Comparison of ENCODE assay signal across 32 cellular contexts in the genomic region with DNA sequence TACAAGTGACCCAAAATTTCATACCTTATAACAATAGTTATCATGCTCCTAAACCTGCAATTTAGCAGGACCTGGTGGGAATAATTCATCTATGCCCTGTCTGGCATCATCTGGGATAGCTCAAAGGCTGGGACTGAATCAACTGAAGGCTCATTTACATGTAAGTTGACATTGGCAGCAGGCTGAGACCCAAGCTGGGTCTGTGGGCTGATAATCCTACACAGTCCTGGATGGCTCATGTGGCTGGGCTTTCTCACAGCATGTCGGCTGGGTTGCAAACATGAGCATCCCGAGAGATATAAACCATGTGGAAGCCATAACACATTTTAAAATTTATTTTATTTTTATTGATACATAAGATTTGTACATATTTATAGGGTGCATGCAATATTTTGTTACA. TPM values are rescaled to one million over a fixed set of nuclear protein-coding genes. Genes with fewer than 3 reads are reported as not detected.
"Had no signal": no experiment of that assay in that cellular context is flagged by ENCODE, and none has a peak within 500 bp of the region (broad histone marks: within the 10 kb centered on the region; RNA-seq: fewer than 3 reads in every experiment).

No MANE protein-coding gene starts in this region.

- H3K27ac ChIP-seq: esophagus squamous epithelium, gastrocnemius medialis, parathyroid adenoma, psoas muscle, sigmoid colon, thyroid gland, upper lobe of right lung, VCaP had no signal

- ATAC-seq: gastrocnemius medialis; left ventricle myocardium superior; naive thymus-derived CD4-positive, alpha-beta T cell; psoas muscle; stimulated activated memory B cell treated with anti-CD40 and anti-IgM and Interleukin-4, amounts not matched to agents 10 μg/mL and 1 μg/mL and 100 μg/mL, for 72 hours; stimulated activated naive CD8-positive, alpha-beta T cell treated with anti-CD3 and anti-CD28 coated beads, Interleukin-15, amount 100 ng/mL, for 72 hours; upper lobe of right lung had no signal

- H3K4me1 ChIP-seq: esophagus squamous epithelium, gastrocnemius medialis, parathyroid adenoma, psoas muscle, thyroid gland, upper lobe of right lung had no signal

- H3K9me3 ChIP-seq: esophagus squamous epithelium, gastrocnemius medialis, psoas muscle, sigmoid colon, thyroid gland, upper lobe of right lung had no signal

- H3K27me3 ChIP-seq: esophagus squamous epithelium, gastrocnemius medialis, sigmoid colon, thyroid gland, upper lobe of right lung had no signal

- H3K9ac ChIP-seq: parathyroid adenoma had no signal

- DNase-seq: activated CD4-positive, alpha-beta T cell treated with anti-CD3 and anti-CD28 coated beads for 4 hours; activated CD4-positive, alpha-beta T cell treated with anti-CD3 and anti-CD28 coated beads, Interleukin-2, amount 50 U/mL, for 4 hours; activated CD8-positive, alpha-beta memory T cell treated with anti-CD3 and anti-CD28 coated beads for 24 hours; activated effector memory CD4-positive, alpha-beta T cell treated with Interleukin-2 at 50 U/mL for 16 hours; activated naive CD4-positive, alpha-beta T cell treated with Interleukin-2 at 50 U/mL for 16 hours; anterior cingulate cortex; caudate nucleus; endodermal cell; esophagus squamous epithelium; gastrocnemius medialis; glutamatergic neuron; left cardiac atrium; left ventricle myocardium superior; midbrain; naive thymus-derived CD4-positive, alpha-beta T cell; nucleus accumbens; psoas muscle; sigmoid colon; small intestine; stimulated activated CD4-positive, alpha-beta T cell treated with anti-CD3 and anti-CD28 coated beads, Interleukin-1b, Interleukin-23, amount 100 ng/mL, for 48 hours; stimulated activated CD4-positive, alpha-beta T cell treated with anti-CD3 and anti-CD28 coated beads, Interleukin-4, amount 100 ng/mL, for 4 hours; stimulated activated CD8-positive, alpha-beta memory T cell treated with anti-CD3 and anti-CD28 coated beads, Interleukin-4, amount 100 ng/mL, for 48 hours; stimulated activated naive CD8-positive, alpha-beta T cell treated with anti-CD3 and anti-CD28 coated beads, Interleukin-15, amount 100 ng/mL, for 72 hours; thyroid gland; upper lobe of right lung had no signal

- H3K79me2 ChIP-seq: parathyroid adenoma had no signal

- H3K36me3 ChIP-seq: esophagus squamous epithelium, gastrocnemius medialis, sigmoid colon, thyroid gland, upper lobe of right lung had no signal

- H3K4me3 ChIP-seq: esophagus squamous epithelium, gastrocnemius medialis, psoas muscle, sigmoid colon, thyroid gland, upper lobe of right lung had no signal

RNA-seq across cellular contexts. Expression of a gene that starts 19.5 kb away (rescaled TPM):
- total RNA-seq: endodermal cell; left cardiac atrium; left ventricle myocardium superior; lung microvascular endothelial cell; naive thymus-derived CD4-positive, alpha-beta T cell; psoas muscle; T-helper 1 cell treated with Interleukin-12 subunit alpha and Interleukin-12 subunit beta and Interleukin-4 antibody, amounts not matched to agents 30 ng/mL and 1 ng/mL, for 36 hours; thyroid gland; upper lobe of right lung had no signal
- polyA plus RNA-seq: keratinocyte; naive thymus-derived CD4-positive, alpha-beta T cell; neural cell; psoas muscle; small intestine had no signal
